8 cellular contexts compared by ENCODE assay signal in genomic region chr16:31487720-31488629, GRCh38. TPM values are rescaled to one million over a fixed set of nuclear protein-coding genes. Genes with fewer than 3 reads are reported as not detected.
DNase-seq lines count a peak whose midpoint lies in the region; ATAC-seq and TF ChIP-seq lines count a peak whose summit lies in the region.

No MANE protein-coding gene starts in this region.

- no CpG with 5 or more reads among the region's 77 CpGs for WGBS in trophoblast cell (ENCODE audit: extremely low coverage, insufficient coverage, insufficient read length)

- no peak overlapping the region for H3K14ac ChIP-seq in trophoblast cell (ENCODE audit: low read length)

- TF ChIP-seq CTCF in OCI-LY1 (IDR thresholded peaks at IDR 0.05; ENCODE audit: low read length): no peak

- no peaks in the 10 kb centered on the region for H3K79me1 ChIP-seq in trophoblast cell (ENCODE audit: low read length)

- DNase-seq in AG08396 (ENCODE audit: low spot score): peak; percentile 77
- DNase-seq in activated T-helper 9 cell treated with anti-CD3 and anti-CD28 coated beads, Interleukin-2, amount 50 U/mL, for 16 hours (ENCODE audit: low read depth): peak; percentile 56
- DNase-seq in germinal center (ENCODE audit: low spot score): peak; percentile 83
- DNase-seq in trophoblast cell: peak; percentile 49 to 70
- no peak for DNase-seq in foreskin melanocyte

- H3K9me3 ChIP-seq in OCI-LY1 (ENCODE audit: low read length) (no peaks in the 10 kb centered on the region), trophoblast cell (ENCODE audit: insufficient read depth, low read depth, low read length) (peaks cover 11% of the 10 kb centered on the region)

- H3K4me1 ChIP-seq in OCI-LY1 (ENCODE audit: insufficient read depth, low read length, severe bottlenecking): peaks cover 11% of the 10 kb centered on the region
- peaks cover 7 to 14% of the 10 kb centered on the region in 2 experiments for H3K4me1 ChIP-seq in trophoblast cell (ENCODE audit: control insufficient read depth in 1 of 2, insufficient read depth in 2 of 2, low read length in 2 of 2)

- H3K9me2 ChIP-seq in OCI-LY1 (ENCODE audit: low read depth, low read length): no peaks in the 10 kb centered on the region

- H3K4me3 ChIP-seq in OCI-LY1 (ENCODE audit: low read depth, low read length, poor library complexity, severe bottlenecking) (peak overlapping the region; percentile 59), trophoblast cell (ENCODE audit: low read depth, low read length) (peak overlapping the region; percentile 33)

- no peaks in the 10 kb centered on the region for H4K20me1 ChIP-seq in OCI-LY1 (ENCODE audit: insufficient read depth, low read length)

- no peak overlapping the region for H3K23ac ChIP-seq in trophoblast cell (ENCODE audit: low read length)

- no peak overlapping the region for H4K12ac ChIP-seq in trophoblast cell (ENCODE audit: low read depth, low read length)

- H3K4me2 ChIP-seq in OCI-LY1 (ENCODE audit: low read length): peak overlapping the region; percentile 74
- peak overlapping the region; percentile 64 for H3K4me2 ChIP-seq in trophoblast cell (ENCODE audit: low read length)

- H3K79me2 ChIP-seq in OCI-LY1 (ENCODE audit: insufficient read depth, low read length): no peaks in the 10 kb centered on the region
- no peaks in the 10 kb centered on the region for H3K79me2 ChIP-seq in trophoblast cell (ENCODE audit: control insufficient read depth, insufficient read depth, low read length, poor library complexity)

- H3K27ac ChIP-seq in OCI-LY1 (ENCODE audit: low read depth, low read length, poor library complexity, severe bottlenecking) (no peak overlapping the region), trophoblast cell (ENCODE audit: low read depth, low read length) (no peak overlapping the region)

- no peak overlapping the region for H3K18ac ChIP-seq in trophoblast cell (ENCODE audit: low read length)

- no peak overlapping the region for H4K8ac ChIP-seq in trophoblast cell (ENCODE audit: low read depth, low read length)

- no peak overlapping the region for H4K91ac ChIP-seq in trophoblast cell (ENCODE audit: low read depth, low read length)

- no peak overlapping the region for H2BK120ac ChIP-seq in trophoblast cell (ENCODE audit: insufficient read depth, low read length, poor library complexity)

- no peak overlapping the region for H2BK5ac ChIP-seq in trophoblast cell (ENCODE audit: low read depth, low read length, poor library complexity)

- H3K9ac ChIP-seq in OCI-LY1 (ENCODE audit: low read length) (peak overlapping the region; percentile 46; the same call in 1 of the 2 replicates), trophoblast cell (ENCODE audit: low read length) (no peak overlapping the region)

- H3K27me3 ChIP-seq in OCI-LY1 (ENCODE audit: insufficient read depth, low read length) (peaks cover 10% of the 10 kb centered on the region; the same call in 1 of the 2 replicates), trophoblast cell (ENCODE audit: insufficient read depth, low read length) (peaks cover 34% of the 10 kb centered on the region)

- H3K4ac ChIP-seq in trophoblast cell (ENCODE audit: low read depth, low read length): no peak overlapping the region

- H3K36me3 ChIP-seq in OCI-LY1 (ENCODE audit: insufficient read depth, low read length) (no peaks in the 10 kb centered on the region), trophoblast cell (ENCODE audit: control insufficient read depth in 1 of 2, insufficient read depth in 2 of 2, low read length in 2 of 2) (peaks cover 26 to 29% of the 10 kb centered on the region in 2 experiments)

- ATAC-seq in GM18873 (IDR thresholded peaks at IDR 0.05; ENCODE audit: low FRiP score, unreplicated experiment): peak; percentile 63
- peak; percentile 66 for ATAC-seq in HG03196 (IDR thresholded peaks at IDR 0.05; ENCODE audit: unreplicated experiment)

- no peak overlapping the region for H2AFZ ChIP-seq in OCI-LY1 (ENCODE audit: low read length)
- no peak overlapping the region for H2AFZ ChIP-seq in trophoblast cell (ENCODE audit: insufficient read depth, low read length, poor library complexity)

- H3F3A ChIP-seq in OCI-LY1 (ENCODE audit: insufficient read depth, low read length): no peaks in the 10 kb centered on the region

- no peak overlapping the region for H2BK12ac ChIP-seq in trophoblast cell (ENCODE audit: low read length)

- no peak overlapping the region for H2AK5ac ChIP-seq in trophoblast cell (ENCODE audit: low read length)

RNA-seq across cellular contexts. Expression of gene SLC5A2, which starts 5.1 kb away (rescaled TPM):
- not detected in 2 replicates for polyA plus RNA-seq in trophoblast cell (2013)

RNA-seq across cellular contexts. Expression of gene TGFB1I1, which starts 16.0 kb away (rescaled TPM):
- polyA plus RNA-seq in trophoblast cell (2013): 37.9 and 42.2 TPM in 2 replicates

RNA-seq across cellular contexts. Expression of gene RUSF1, which starts 20.2 kb away (rescaled TPM):
- polyA plus RNA-seq in trophoblast cell (2013): 34.5 and 35.2 TPM in 2 replicates

RNA-seq across cellular contexts. Expression of gene ARMC5, which starts 28.7 kb away (rescaled TPM):
- 6.8 and 7.5 TPM in 2 replicates for polyA plus RNA-seq in trophoblast cell (2013)

RNA-seq across cellular contexts. Expression of gene AHSP, which starts 39.7 kb away (rescaled TPM):
- not detected in 2 replicates for polyA plus RNA-seq in trophoblast cell (2013)
